Comparison of ENCODE assay signal across 8 cellular contexts in genomic region chr4:4541040-4541631, GRCh38. TPM values are rescaled to one million over a fixed set of nuclear protein-coding genes. Genes with fewer than 3 reads are reported as not detected.
DNase-seq lines count a peak whose midpoint lies in the region; ATAC-seq and TF ChIP-seq lines count a peak whose summit lies in the region.

No MANE protein-coding gene starts in this region.

- ATAC-seq in psoas muscle = peak; percentile 41 to 71 (median 64)

- no peaks in the 10 kb centered on the region for H3K36me3 ChIP-seq in left ventricle myocardium inferior
- H3K36me3 ChIP-seq in psoas muscle (ENCODE audit: insufficient read depth in 1 of 2, low read depth in 1 of 2) = peaks cover 0 to 11% of the 10 kb centered on the region in 2 donors

- 4 to 7% (median 6%) methylated on average over 10 of the region's 10 CpGs for WGBS in psoas muscle, 3 donors

- H3K27ac Mint-ChIP-seq in HFFc6 = peak overlapping the region; percentile 99
- H3K27ac Mint-ChIP-seq in activated naive CD8-positive, alpha-beta T cell = peak overlapping the region; percentile 95

- peak; percentile 17 for DNase-seq in GM04504 (ENCODE audit: low read depth)
- DNase-seq in HFFc6 = peak; percentile 65
- peak; percentile 80 to 90 for DNase-seq in NOMO-1 (lab: John Stamatoyannopoulos, UW; ENCODE audit: unreplicated experiment in 2 of 2)
- no peak for DNase-seq in left ventricle myocardium inferior
- DNase-seq in psoas muscle = peak in 1 of 2 donors; percentile 18
- DNase-seq in NCI-H2171 (lab: John Stamatoyannopoulos, UW) = no peak
- no peak for DNase-seq in NCI-H1930 (lab: John Stamatoyannopoulos, UW)

- H3K4me3 Mint-ChIP-seq in HFFc6 = peak overlapping the region; percentile 98
- peak overlapping the region; percentile 97 for H3K4me3 Mint-ChIP-seq in activated naive CD8-positive, alpha-beta T cell

- H3K9me3 Mint-ChIP-seq in HFFc6 = no peaks in the 10 kb centered on the region
- no peaks in the 10 kb centered on the region for H3K9me3 Mint-ChIP-seq in activated naive CD8-positive, alpha-beta T cell (ENCODE audit: low read depth)

- H3K9me3 ChIP-seq in left ventricle myocardium inferior (replicated peaks) (no peaks in the 10 kb centered on the region), psoas muscle (no peaks in the 10 kb centered on the region)

- peaks cover 58% of the 10 kb centered on the region for H3K4me1 ChIP-seq in left ventricle myocardium inferior
- H3K4me1 ChIP-seq in psoas muscle = peaks cover 23% of the 10 kb centered on the region

- H3K27me3 Mint-ChIP-seq in HFFc6 (ENCODE audit: insufficient read depth) = peaks cover 2% of the 10 kb centered on the region; the same call in 1 of the 2 replicates
- no peaks in the 10 kb centered on the region for H3K27me3 Mint-ChIP-seq in activated naive CD8-positive, alpha-beta T cell

- H3K27ac ChIP-seq in left ventricle myocardium inferior (replicated peaks) = peak overlapping the region; percentile 84
- H3K27ac ChIP-seq in psoas muscle = peak overlapping the region; percentile 89

- H3K27me3 ChIP-seq in left ventricle myocardium inferior (ENCODE audit: low read depth) (no peaks in the 10 kb centered on the region), psoas muscle (ENCODE audit: insufficient read depth in 3 of 3, low read length in 2 of 3) (no peaks in the 10 kb centered on the region)

- intact Hi-C loops in left ventricle myocardium inferior (cut with micrococcal nuclease) (no loop called here), psoas muscle (cut with DNase I) (loop anchor here (5.0 kb wide), 1 partner anchor 294 kb away; the partner anchor contains the start of gene TMEM128 (in 2 of the 2))

- TF ChIP-seq CTCF in HFFc6 (IDR thresholded peaks at IDR 0.05) (no peak), left ventricle myocardium inferior (IDR thresholded peaks at IDR 0.05; ENCODE audit: borderline replicate concordance) (no peak), psoas muscle (IDR thresholded peaks at IDR 0.05) (no peak)

- H3K4me1 Mint-ChIP-seq in HFFc6 (ENCODE audit: low read depth) = peaks cover 51% of the 10 kb centered on the region
- peaks cover 59% of the 10 kb centered on the region for H3K4me1 Mint-ChIP-seq in activated naive CD8-positive, alpha-beta T cell (ENCODE audit: low read depth)

- 0 out of 2 replicates have a peak, but pooled peaks cover 8% of the 10 kb centered on the region for H3K36me3 Mint-ChIP-seq in HFFc6 (ENCODE audit: low read depth)
- H3K36me3 Mint-ChIP-seq in activated naive CD8-positive, alpha-beta T cell = peaks cover 7% of the 10 kb centered on the region

- H3K4me3 ChIP-seq in left ventricle myocardium inferior = peak overlapping the region; percentile 90
- H3K4me3 ChIP-seq in psoas muscle = peak overlapping the region; percentile 99

RNA-seq across cellular contexts. Expression of gene STX18, which starts 0.7 kb away (rescaled TPM):
- total RNA-seq in HFFc6 (2021; fragmentation: NEBNext Ultra II Directional; extraction: Animal tissue kit (Norgen Biotek cat#: 25700)) = 10 to 100 TPM; 27.5 to 37.1 (median 29.8) TPM
- 17.3 TPM for total RNA-seq in left ventricle myocardium inferior
- total RNA-seq in psoas muscle = 10 to 100 TPM; 12.1 to 21.1 (median 19.4) TPM
- polyA plus RNA-seq in psoas muscle = 10 to 100 TPM; 21.7 to 29.7 (median 24.3) TPM

Comparison
In these comparisons a context has a peak if more than half of its experiments do, and no peak if none do; other contexts are left out.
1. DNase-seq: peak in GM04504 (single experiment), HFFc6 (single experiment) and NOMO-1 (2 of 2); none in left ventricle myocardium inferior (single experiment), NCI-H2171 (single experiment) and NCI-H1930 (0 of 2).